ENCODE assay signal across 1 cellular context in genomic region chr11:69674886-69675714, GRCh38.
TF ChIP-seq lines count a peak whose summit lies in the region.

TSS of gene LTO1 (minus strand) at chr11:69675353. CDS start at chr11:69675239, 114 bp downstream.

TF ChIP-seq in HepG2, 621 proteins besides CTCF, POLR2A, EP300 and RAD21 (continued from another document and continues in another):
- peak; percentile 40; the same call in 1 of the 2 replicates for TF ChIP-seq ZNF709 (CRISPR knock-in tag; IDR thresholded peaks at IDR 0.05)
- no peak for TF ChIP-seq ZNF781 (CRISPR knock-in tag; IDR thresholded peaks at IDR 0.05; ENCODE audit: borderline replicate concordance, not compliant biosample characterization)
- TF ChIP-seq NFYB (CRISPR knock-in tag; IDR thresholded peaks at IDR 0.05) = peak; percentile 40; the same call in 1 of the 2 replicates
- peak; percentile 97 for TF ChIP-seq ZNF687 (CRISPR knock-in tag; IDR thresholded peaks at IDR 0.05)
- no peak for TF ChIP-seq ZFP36 (IDR thresholded peaks at IDR 0.05; ENCODE audit: borderline replicate concordance, low read depth, low read length, partially characterized antibody)
- TF ChIP-seq TAF1 (CRISPR knock-in tag; IDR thresholded peaks at IDR 0.05) = peak; percentile 88
- TF ChIP-seq ZNF597 (CRISPR knock-in tag; IDR thresholded peaks at IDR 0.05) = no peak
- TF ChIP-seq CHCHD3 (CRISPR knock-in tag; IDR thresholded peaks at IDR 0.05) = no peak
- TF ChIP-seq FIP1L1 (IDR thresholded peaks at IDR 0.05; ENCODE audit: borderline replicate concordance, insufficient read depth, low read depth, low read length) = no peak
- TF ChIP-seq YY1 (IDR thresholded peaks at IDR 0.05; ENCODE audit: insufficient read depth, insufficient replicate concordance, low read depth, low read length) = peak; percentile 59
- TF ChIP-seq NAIF1 (CRISPR knock-in tag; IDR thresholded peaks at IDR 0.05; ENCODE audit: borderline replicate concordance) = no peak
- no peak for TF ChIP-seq RBAK (CRISPR knock-in tag; IDR thresholded peaks at IDR 0.05)
- peak; percentile 21; the same call in 1 of the 2 replicates for TF ChIP-seq MNT (IDR thresholded peaks at IDR 0.05)
- TF ChIP-seq GATAD2A (CRISPR knock-in tag; IDR thresholded peaks at IDR 0.05) = no peak
- TF ChIP-seq TRAFD1 (CRISPR knock-in tag; IDR thresholded peaks at IDR 0.05; ENCODE audit: borderline replicate concordance) = no peak
- no peak for TF ChIP-seq USF2 (IDR thresholded peaks at IDR 0.05; ENCODE audit: low read depth, low read length)
- TF ChIP-seq USF2 (CRISPR knock-in tag; IDR thresholded peaks at IDR 0.05; ENCODE audit: borderline replicate concordance) = no peak
- peak; percentile 95 for TF ChIP-seq ZMYM3 (CRISPR knock-in tag; IDR thresholded peaks at IDR 0.05)
- peak; percentile 79 for TF ChIP-seq ZNF788 (CRISPR knock-in tag; IDR thresholded peaks at IDR 0.05; ENCODE audit: borderline replicate concordance)
- TF ChIP-seq ARNT (IDR thresholded peaks at IDR 0.05) = no peak
- TF ChIP-seq PAF1 (CRISPR knock-in tag; IDR thresholded peaks at IDR 0.05) = no peak
- TF ChIP-seq ZNF446 (CRISPR knock-in tag; IDR thresholded peaks at IDR 0.05) = no peak
- TF ChIP-seq SOX6 (IDR thresholded peaks at IDR 0.05) = no peak
- peak; percentile 71; the same call in 1 of the 2 replicates for TF ChIP-seq SOX6 (CRISPR knock-in tag; IDR thresholded peaks at IDR 0.05)
- TF ChIP-seq HHEX (CRISPR knock-in tag; IDR thresholded peaks at IDR 0.05) = no peak
- TF ChIP-seq TEAD2 (CRISPR knock-in tag; IDR thresholded peaks at IDR 0.05) = no peak
- no peak; the same call in 1 of the 2 replicates for TF ChIP-seq ZNF652 (CRISPR knock-in tag; IDR thresholded peaks at IDR 0.05; ENCODE audit: borderline replicate concordance, low read depth)
- peak; percentile 44; the same call in 1 of the 2 replicates for TF ChIP-seq FOXO1 (CRISPR knock-in tag; IDR thresholded peaks at IDR 0.05)
- TF ChIP-seq MAX (IDR thresholded peaks at IDR 0.05) = peak; percentile 81
- TF ChIP-seq PITX1 (CRISPR knock-in tag; IDR thresholded peaks at IDR 0.05) = peak; percentile 47; the same call in 1 of the 2 replicates
- TF ChIP-seq PREB (CRISPR knock-in tag; IDR thresholded peaks at IDR 0.05) = no peak
- no peak for TF ChIP-seq ZSCAN20 (CRISPR knock-in tag; IDR thresholded peaks at IDR 0.05; ENCODE audit: borderline replicate concordance)
- no peak; the same call in 1 of the 2 replicates for TF ChIP-seq ZFP90 (CRISPR knock-in tag; IDR thresholded peaks at IDR 0.05; ENCODE audit: borderline replicate concordance)
- TF ChIP-seq HOMEZ (CRISPR knock-in tag; IDR thresholded peaks at IDR 0.05; ENCODE audit: low read depth) = no peak
- peak; percentile 99 for TF ChIP-seq ELF1 (CRISPR knock-in tag; IDR thresholded peaks at IDR 0.05)
- no peak for TF ChIP-seq NFIB (CRISPR knock-in tag; IDR thresholded peaks at IDR 0.05; ENCODE audit: borderline replicate concordance)
- peak; percentile 71; the same call in 1 of the 2 replicates for TF ChIP-seq PAX8 (CRISPR knock-in tag; IDR thresholded peaks at IDR 0.05; ENCODE audit: borderline replicate concordance)
- TF ChIP-seq ZKSCAN5 (CRISPR knock-in tag; IDR thresholded peaks at IDR 0.05) = no peak
- TF ChIP-seq KLF12 (CRISPR knock-in tag; IDR thresholded peaks at IDR 0.05; ENCODE audit: borderline replicate concordance) = no peak
- TF ChIP-seq GPBP1L1 (CRISPR knock-in tag; IDR thresholded peaks at IDR 0.05) = no peak
- no peak for TF ChIP-seq ZNF337 (CRISPR knock-in tag; IDR thresholded peaks at IDR 0.05; ENCODE audit: borderline replicate concordance, low read depth)
- TF ChIP-seq TFDP1 (CRISPR knock-in tag; IDR thresholded peaks at IDR 0.05; ENCODE audit: borderline replicate concordance) = peak; percentile 60
- TF ChIP-seq NBN (conservative IDR thresholded peaks at IDR 0.05) = no peak
- TF ChIP-seq ZBTB33 (CRISPR knock-in tag; IDR thresholded peaks at IDR 0.05) = peak; percentile 3; the same call in 1 of the 2 replicates
- peak; percentile 57; the same call in 1 of the 2 replicates for TF ChIP-seq ZNF383 (CRISPR knock-in tag; IDR thresholded peaks at IDR 0.05; ENCODE audit: borderline replicate concordance)
- 0 out of 2 replicates have a peak, but pooled peaks have one; percentile 5 for TF ChIP-seq ZNF30 (CRISPR knock-in tag; IDR thresholded peaks at IDR 0.05)
- 0 out of 2 replicates have a peak, but pooled peaks have one; percentile 60 for TF ChIP-seq SP140L (CRISPR knock-in tag; IDR thresholded peaks at IDR 0.05; ENCODE audit: borderline replicate concordance)
